In the genomic region with DNA sequence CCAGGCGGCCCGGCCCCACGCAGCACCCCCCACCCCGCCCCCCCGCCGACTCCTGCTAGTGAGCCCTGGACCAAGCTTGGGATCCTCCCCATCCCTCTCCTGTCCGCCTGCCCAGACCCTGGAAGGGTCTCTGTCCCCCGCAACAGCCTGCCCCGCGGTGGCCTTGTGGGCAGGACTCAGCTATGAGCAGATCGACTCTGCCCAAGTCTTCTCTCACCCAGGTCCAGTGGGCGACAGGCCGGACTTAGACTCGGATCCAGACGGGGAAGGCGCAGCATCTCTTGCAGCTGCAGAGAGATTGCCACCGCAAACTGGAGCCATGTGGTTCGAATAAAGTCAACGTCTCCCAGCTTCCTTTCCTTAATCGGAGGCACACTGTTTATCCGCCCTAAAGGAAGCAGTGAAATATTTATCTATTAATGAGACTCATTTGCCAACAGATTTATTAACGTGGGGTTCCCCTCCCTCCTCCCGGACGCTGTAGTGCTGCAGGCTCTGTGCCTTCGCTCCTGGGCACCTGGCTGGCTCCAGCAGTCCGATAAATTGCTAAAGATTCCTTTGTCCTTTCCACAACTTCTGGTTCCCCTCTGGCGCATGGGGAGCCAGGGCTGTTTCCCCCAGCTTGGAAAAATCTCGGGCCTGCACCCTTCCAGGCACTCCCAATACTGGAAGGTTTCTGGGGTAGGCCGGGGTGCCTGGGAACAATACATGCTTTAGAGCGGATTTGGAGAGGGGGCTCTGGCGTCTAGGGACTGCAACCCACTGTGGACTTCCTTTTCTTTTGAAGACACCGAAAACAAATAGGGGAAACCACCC, we compare ENCODE assay signal across 6 cellular contexts. TPM values are rescaled to one million over a fixed set of nuclear protein-coding genes. Genes with fewer than 3 reads are reported as not detected.
A peak's percentile ranks its signal among the peaks of the same experiment; 100 is the strongest.
DNase-seq lines count a peak whose midpoint lies in the region; ATAC-seq and TF ChIP-seq lines count a peak whose summit lies in the region.

No MANE protein-coding gene starts in this region.

- peak overlapping the region; percentile 59 for H3K27ac Mint-ChIP-seq in type B pancreatic cell

- no peak overlapping the region for H3K4me3 ChIP-seq in hepatocyte

- DNase-seq in activated naive CD4-positive, alpha-beta T cell treated with Interleukin-2 at 50 U/mL for 16 hours: peak; percentile 1
- DNase-seq in activated naive CD4-positive, alpha-beta T cell (lab: John Stamatoyannopoulos, UW): no peak
- no peak for DNase-seq in hepatocyte (ENCODE audit: low spot score)
- DNase-seq in type B pancreatic cell (ENCODE audit: extremely low spot score, unreplicated experiment): peak; percentile 70
- no peak for DNase-seq in SK-N-DZ (ENCODE audit: low spot score)

- 38% methylated on average over 26 of the region's 32 CpGs for WGBS in hepatocyte (ENCODE audit: low lambda C conversion rate, missing lambda C conversion rate)

- TF ChIP-seq CTCF in hepatocyte (IDR thresholded peaks at IDR 0.05; ENCODE audit: poor library complexity) (no peak), type B pancreatic cell (conservative IDR thresholded peaks at IDR 0.05) (no peak)

- H3K4me1 Mint-ChIP-seq in type B pancreatic cell (ENCODE audit: unreplicated experiment): peaks cover 13% of the 10 kb centered on the region

- no peak overlapping the region for H3K27ac ChIP-seq in hepatocyte

- H3K4me2 ChIP-seq in hepatocyte: peak overlapping the region; percentile 79

- H3K36me3 ChIP-seq in hepatocyte (replicated peaks; ENCODE audit: insufficient read depth, low read depth): no peaks in the 10 kb centered on the region

- H3K36me3 Mint-ChIP-seq in type B pancreatic cell: peaks cover 13% of the 10 kb centered on the region

- peaks cover 19% of the 10 kb centered on the region for H3K4me1 ChIP-seq in hepatocyte (ENCODE audit: insufficient read depth)

- H3K79me2 ChIP-seq in hepatocyte: no peaks in the 10 kb centered on the region

- no peaks in the 10 kb centered on the region for H4K20me1 ChIP-seq in hepatocyte (ENCODE audit: insufficient read depth, poor library complexity, severe bottlenecking)

- peaks cover 5% of the 10 kb centered on the region for H3K9me3 Mint-ChIP-seq in type B pancreatic cell

- H2AFZ ChIP-seq in hepatocyte: peak overlapping the region; percentile 76

- H3K4me3 Mint-ChIP-seq in type B pancreatic cell: peak overlapping the region; percentile 84

- no peaks in the 10 kb centered on the region for H3K9me2 ChIP-seq in hepatocyte (replicated peaks; ENCODE audit: insufficient read depth)

- peaks cover 92% of the 10 kb centered on the region for H3K27me3 ChIP-seq in hepatocyte

- no peaks in the 10 kb centered on the region for H3K9me3 ChIP-seq in hepatocyte (ENCODE audit: low read depth)

- no peak for ATAC-seq in HG03175 (IDR thresholded peaks at IDR 0.05; ENCODE audit: unreplicated experiment)

- H3K27me3 Mint-ChIP-seq in type B pancreatic cell: peaks cover 90% of the 10 kb centered on the region

RNA-seq across cellular contexts. Expression of gene HOXA7, which starts 0.6 kb away (rescaled TPM):
- total RNA-seq in hepatocyte (0.32 and 0.83 TPM in 2 replicates), type B pancreatic cell (ENCODE audit: low replicate concordance) (3.2 and 6.2 TPM in 2 replicates)
- polyA plus RNA-seq in hepatocyte: 1.0 TPM in 1 of 2 replicates, not detected in the other
- polyA plus RNA-seq in SK-N-DZ (2014; cell fraction: cytosol; rRNA removed): not detected in 2 replicates
- not detected in 2 replicates for polyA plus RNA-seq in SK-N-DZ (2014; cell fraction: nucleus; rRNA removed)

RNA-seq across cellular contexts. Expression of gene HOXA3, which starts 4.7 kb away (rescaled TPM):
- 0.83 and 3.0 TPM in 2 replicates for total RNA-seq in hepatocyte
- 4.1 and 4.5 TPM in 2 replicates for polyA plus RNA-seq in hepatocyte
- total RNA-seq in type B pancreatic cell (ENCODE audit: low replicate concordance): 40.5 and 92.8 TPM in 2 replicates
- polyA plus RNA-seq in SK-N-DZ (2014; cell fraction: cytosol; rRNA removed): not detected in 2 replicates
- polyA plus RNA-seq in SK-N-DZ (2014; cell fraction: nucleus; rRNA removed): not detected in 2 replicates

RNA-seq across cellular contexts. Expression of gene HOXA9, which starts 8.2 kb away (rescaled TPM):
- total RNA-seq in hepatocyte: 3.6 and 5.9 TPM in 2 replicates
- polyA plus RNA-seq in hepatocyte: 3.5 and 4.4 TPM in 2 replicates
- total RNA-seq in type B pancreatic cell (ENCODE audit: low replicate concordance): 0.67 and 4.1 TPM in 2 replicates
- polyA plus RNA-seq in SK-N-DZ (2014; cell fraction: cytosol; rRNA removed): 0.16 TPM in 1 of 2 replicates, not detected in the other
- not detected in 2 replicates for polyA plus RNA-seq in SK-N-DZ (2014; cell fraction: nucleus; rRNA removed)

RNA-seq across cellular contexts. Expression of gene HOXA6, which starts 9.5 kb away (rescaled TPM):
- total RNA-seq in hepatocyte (not detected in 2 replicates), type B pancreatic cell (ENCODE audit: low replicate concordance) (4.2 and 10.9 TPM in 2 replicates)
- polyA plus RNA-seq in hepatocyte: 0.16 and 0.23 TPM in 2 replicates
- not detected in 2 replicates for polyA plus RNA-seq in SK-N-DZ (2014; cell fraction: cytosol; rRNA removed)
- polyA plus RNA-seq in SK-N-DZ (2014; cell fraction: nucleus; rRNA removed): not detected in 2 replicates

RNA-seq across cellular contexts. Expression of gene HOXA5, which starts 13.6 kb away (rescaled TPM):
- 0.08 and 0.70 TPM in 2 replicates for total RNA-seq in hepatocyte
- polyA plus RNA-seq in hepatocyte: 0.41 and 0.92 TPM in 2 replicates
- total RNA-seq in type B pancreatic cell (ENCODE audit: low replicate concordance): 55.0 and 77.7 TPM in 2 replicates
- not detected in 2 replicates for polyA plus RNA-seq in SK-N-DZ (2014; cell fraction: cytosol; rRNA removed)
- not detected in 2 replicates for polyA plus RNA-seq in SK-N-DZ (2014; cell fraction: nucleus; rRNA removed)

Comparison
In these comparisons a context has a peak if more than half of its experiments do, and no peak if none do; other contexts are left out.
1. DNase-seq: peak in activated naive CD4-positive, alpha-beta T cell treated with Interleukin-2 at 50 U/mL for 16 hours (single experiment) and type B pancreatic cell (single experiment); none in activated naive CD4-positive, alpha-beta T cell (0 of 4), hepatocyte (single experiment) and SK-N-DZ (single experiment).
2. RNA of gene HOXA3, which starts 4.7 kb away (total RNA-seq): 40.5 to 92.8 TPM in type B pancreatic cell; 0.83 to 3.0 TPM in hepatocyte; every median in the first group is over 10 times any median in the second.